ENCODE assay signal across 18 cellular contexts in genomic region chr14:99512571-99513182, GRCh38. TPM values are rescaled to one million over a fixed set of nuclear protein-coding genes. Genes with fewer than 3 reads are reported as not detected.
DNase-seq lines count a peak whose midpoint lies in the region; ATAC-seq and TF ChIP-seq lines count a peak whose summit lies in the region.
"Had no signal": no experiment of that assay in that cellular context is flagged by ENCODE, and none has a peak within 500 bp of the region (broad histone marks: within the 10 kb centered on the region; RNA-seq: fewer than 3 reads in every experiment).

No MANE protein-coding gene starts in this region.

- intact Hi-C loops in ovary (cut with DNase I): loop anchor here in 1 of 4 donors (10.0 kb wide), 1 partner anchor 372 kb away; no protein-coding TSS in a partner anchor

- TF ChIP-seq POLR2A in ovary (IDR thresholded peaks at IDR 0.05): no peak

- 90 to 93% (median 92%) methylated on average over 16 of the region's 16 CpGs for WGBS in ovary, 3 donors

- peak; percentile 39 for DNase-seq in DMS 273 (lab: John Stamatoyannopoulos, UW; ENCODE audit: unreplicated experiment)
- no peak for DNase-seq in DMS 273 treated with DMSO at 0.1 percent for 48 hours (lab: John Stamatoyannopoulos, UW)
- peak; percentile 7 for DNase-seq in BE2C
- DNase-seq in cerebellum (ENCODE audit: low spot score): peak; percentile 44
- peak in 3 of 5 donors; percentile 19 to 38 (median 30) for DNase-seq in ovary
- no peak for DNase-seq in omental fat pad (ENCODE audit: low spot score)
- DNase-seq in MG63: no peak
- DNase-seq in OCI-M2 (lab: John Stamatoyannopoulos, UW; ENCODE audit: unreplicated experiment): no peak
- DNase-seq: activated CD4-positive, alpha-beta T cell treated with anti-CD3 and anti-CD28 coated beads, Interleukin-2, amount 50 U/mL, for 4 hours; AML-193; foreskin keratinocyte; GOT3; NCI-H1105; NCI-H510A treated with DMSO at 0.1 percent for 48 hours had no signal

- H3K4me1 ChIP-seq in BE2C: no peaks in the 10 kb centered on the region
- no peaks in the 10 kb centered on the region for H3K4me1 ChIP-seq in ovary (ENCODE audit: insufficient read depth)
- H3K4me1 ChIP-seq: foreskin keratinocyte had no signal

- H3K36me3 ChIP-seq in BE2C: peaks cover 71% of the 10 kb centered on the region
- no peaks in the 10 kb centered on the region for H3K36me3 ChIP-seq in ovary
- H3K36me3 ChIP-seq in MG63: no peaks in the 10 kb centered on the region; the same call in 1 of the 2 replicates
- H3K36me3 ChIP-seq: breast epithelium had no signal

- ATAC-seq in omental fat pad (ENCODE audit: low FRiP score): no peak
- ATAC-seq: foreskin keratinocyte had no signal

- peak overlapping the region in 1 of 2 donors; percentile 60 for H3K27ac ChIP-seq in ovary
- H3K27ac ChIP-seq: 22Rv1, epithelial cell of prostate, foreskin keratinocyte had no signal

- H3K9me3 ChIP-seq in BE2C: no peaks in the 10 kb centered on the region
- no peaks in the 10 kb centered on the region for H3K9me3 ChIP-seq in ovary
- no peaks in the 10 kb centered on the region for H3K9me3 ChIP-seq in MG63
- H3K9me3 ChIP-seq: breast epithelium, tibial nerve had no signal

- TF ChIP-seq EP300 in ovary (IDR thresholded peaks at IDR 0.05): no peak

- TF ChIP-seq CTCF in BE2C (IDR thresholded peaks at IDR 0.05; ENCODE audit: low read depth, low read length) (no peak), ovary (IDR thresholded peaks at IDR 0.05) (no peak), omental fat pad (IDR thresholded peaks at IDR 0.05) (no peak)

- H3K27me3 ChIP-seq in BE2C: no peaks in the 10 kb centered on the region
- H3K27me3 ChIP-seq in ovary: no peaks in the 10 kb centered on the region
- H3K27me3 ChIP-seq in MG63: no peaks in the 10 kb centered on the region
- H3K27me3 ChIP-seq: breast epithelium, foreskin keratinocyte, tibial nerve had no signal

- no peak overlapping the region for H3K4me3 ChIP-seq in BE2C (ENCODE audit: low read depth, low read length)
- no peak overlapping the region for H3K4me3 ChIP-seq in ovary
- no peak overlapping the region for H3K4me3 ChIP-seq in MG63
- H3K4me3 ChIP-seq: breast epithelium, tibial nerve had no signal

RNA-seq across cellular contexts. Expression of gene CCNK, which starts 31.5 kb away (rescaled TPM):
- polyA plus RNA-seq in BE2C (2012; ENCODE audit: insufficient read depth, insufficient read length, low read depth): 59.7 TPM
- total RNA-seq in cerebellum (45.5 TPM), ovary (10 to 100 TPM; 22.9 to 50.6 (median 46.8) TPM), omental fat pad (10 to 100 TPM; 23.2 to 37.0 (median 34.7) TPM)
- polyA plus RNA-seq in ovary: 10 to 100 TPM; 17.3 to 60.0 TPM
- 2.9 and 7.9 TPM in 2 replicates for total RNA-seq in MG63 (2014; rRNA removed; shearing (Covaris generic); ENCODE audit: low replicate concordance)

RNA-seq across cellular contexts. Expression of gene SETD3, which starts 32.0 kb away (rescaled TPM):
- polyA plus RNA-seq in BE2C (2012; ENCODE audit: insufficient read depth, insufficient read length, low read depth): 46.4 TPM
- total RNA-seq in cerebellum (44.9 TPM), ovary (100 to 1,000 TPM in 2 of 7 donors, 10 to 100 TPM in 5; 68.6 to 133 (median 87.4) TPM), omental fat pad (10 to 100 TPM; 61.8 to 78.3 (median 70.1) TPM)
- 10 to 100 TPM; 27.9 to 52.9 TPM for polyA plus RNA-seq in ovary
- total RNA-seq in MG63 (2014; rRNA removed; shearing (Covaris generic); ENCODE audit: low replicate concordance): 37.8 and 48.0 TPM in 2 replicates

Comparison
In these comparisons a context has a peak if more than half of its experiments do, and no peak if none do; other contexts are left out.
1. DNase-seq: peak in DMS 273 (single experiment), BE2C (single experiment), cerebellum (single experiment) and ovary (3 of 5); none in DMS 273 treated with DMSO at 0.1 percent for 48 hours (single experiment), omental fat pad (single experiment), MG63 (single experiment) and OCI-M2 (single experiment).